ENCODE assay signal across 15 cellular contexts in genomic region chr2:126808929-126809328, GRCh38.
"Had no signal": no experiment of that assay in that cellular context is flagged by ENCODE, and none has a peak within 500 bp of the region (broad histone marks: within the 10 kb centered on the region; RNA-seq: fewer than 3 reads in every experiment).

No MANE protein-coding gene starts in this region.

- H3K36me3 ChIP-seq: neutrophil, right atrium auricular region, transverse colon had no signal

- H3K9me3 ChIP-seq: body of pancreas, neutrophil, right atrium auricular region, transverse colon had no signal

- ATAC-seq: body of pancreas; left cardiac atrium; naive thymus-derived CD4-positive, alpha-beta T cell; stimulated activated memory B cell treated with anti-CD40 and anti-IgM and Interleukin-4, amounts not matched to agents 10 μg/mL and 1 μg/mL and 100 μg/mL, for 72 hours had no signal

- H3K4me3 ChIP-seq: body of pancreas, lung, right atrium auricular region, smooth muscle cell, transverse colon had no signal

- DNase-seq: activated CD4-positive, alpha-beta memory T cell treated with anti-CD3 and anti-CD28 coated beads for 36 hours; activated naive CD4-positive, alpha-beta T cell treated with anti-CD3 and anti-CD28 coated beads for 36 hours; body of pancreas; erythroblast; hippocampal formation; immature natural killer cell; left cardiac atrium; naive thymus-derived CD4-positive, alpha-beta T cell; substantia nigra; transverse colon had no signal

- H3K4me1 ChIP-seq: right atrium auricular region, transverse colon had no signal

- H3K27me3 ChIP-seq: body of pancreas, right atrium auricular region, transverse colon had no signal

- H3K27ac ChIP-seq: body of pancreas, neutrophil, right atrium auricular region, transverse colon had no signal
